8 cellular contexts compared by ENCODE assay signal in the genomic region with DNA sequence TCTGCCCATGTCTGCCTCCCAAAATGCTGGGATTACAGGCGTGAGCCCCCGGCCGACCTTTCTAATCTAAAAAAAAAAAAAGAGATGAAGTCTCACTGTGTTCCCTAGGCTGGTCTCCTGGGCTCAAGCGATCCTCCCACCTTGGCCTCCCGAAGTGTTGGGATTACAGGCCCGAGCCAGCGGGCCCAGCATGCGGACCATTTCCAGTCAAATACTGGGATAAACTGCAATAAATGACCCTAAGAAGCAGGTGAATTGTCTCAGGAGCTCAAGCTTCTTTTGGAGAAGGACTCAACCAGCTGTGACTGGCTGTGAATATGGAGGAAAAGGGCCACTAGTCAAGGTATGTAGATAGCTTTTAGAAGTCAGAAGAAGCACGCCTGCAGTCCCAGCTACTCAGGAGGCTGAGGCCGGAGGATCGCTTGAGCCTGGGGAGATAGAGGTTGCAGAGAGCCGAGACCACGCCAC. TPM values are rescaled to one million over a fixed set of nuclear protein-coding genes. Genes with fewer than 3 reads are reported as not detected.
A peak's percentile ranks its signal among the peaks of the same experiment; 100 is the strongest.
DNase-seq lines count a peak whose midpoint lies in the region; ATAC-seq lines count a peak whose summit lies in the region.

No MANE protein-coding gene starts in this region.

- no peak for DNase-seq in activated CD4-positive, alpha-beta T cell treated with anti-CD3 and anti-CD28 coated beads, Interleukin-2, amount 10 ng/mL, durations not matched to agents 7 days and 5 days
- no peak for DNase-seq in activated CD4-positive, alpha-beta T cell treated with anti-CD3 and anti-CD28 coated beads, Interleukin-2, amount 50 U/mL, for 1 hour
- no peak for DNase-seq in activated T-cell treated with anti-CD3 and anti-CD28 coated beads, Interleukin-2, amount 50 U/mL, for 72 hours
- no peak for DNase-seq in immature natural killer cell
- no peak for DNase-seq in T1000 (lab: John Stamatoyannopoulos, UW)
- no peak for DNase-seq in H4 (ENCODE audit: low spot score)
- DNase-seq in GOT3 (lab: John Stamatoyannopoulos, UW): no peak

- H3K36me3 Mint-ChIP-seq in activated CD4-positive, alpha-beta T cell treated with anti-CD3 and anti-CD28 coated beads, Interleukin-2, amount 10 ng/mL, durations not matched to agents 7 days and 5 days (ENCODE audit: low read depth): peaks cover 10% of the 10 kb centered on the region
- peaks cover 3 to 18% of the 10 kb centered on the region in 2 donors for H3K36me3 Mint-ChIP-seq in activated T-cell treated with anti-CD3 and anti-CD28 coated beads, Interleukin-2, amount 50 U/mL, for 72 hours (ENCODE audit: insufficient read depth in 2 of 2)
- peaks cover 0 to 3% (median 0%) of the 10 kb centered on the region in 3 donors for H3K36me3 Mint-ChIP-seq in immature natural killer cell

- peak overlapping the region; percentile 99 for H3K27ac Mint-ChIP-seq in activated CD4-positive, alpha-beta T cell treated with anti-CD3 and anti-CD28 coated beads, Interleukin-2, amount 10 ng/mL, durations not matched to agents 7 days and 5 days
- peak overlapping the region; percentile 79 for H3K27ac Mint-ChIP-seq in activated T-cell treated with anti-CD3 and anti-CD28 coated beads, Interleukin-2, amount 50 U/mL, for 72 hours
- H3K27ac Mint-ChIP-seq in immature natural killer cell: peak overlapping the region; percentile 96 to 100 (median 98)

- ATAC-seq in activated T-cell treated with anti-CD3 and anti-CD28 coated beads, Interleukin-2, amount 50 U/mL, for 72 hours (replicated peaks in 1 of 2): no peak

- peak overlapping the region; percentile 93 for H3K27ac ChIP-seq in temporal lobe (ENCODE audit: low read depth, low read length)

- no peaks in the 10 kb centered on the region for H3K27me3 Mint-ChIP-seq in activated CD4-positive, alpha-beta T cell treated with anti-CD3 and anti-CD28 coated beads, Interleukin-2, amount 10 ng/mL, durations not matched to agents 7 days and 5 days
- H3K27me3 Mint-ChIP-seq in activated T-cell treated with anti-CD3 and anti-CD28 coated beads, Interleukin-2, amount 50 U/mL, for 72 hours (ENCODE audit: low read depth): no peaks in the 10 kb centered on the region
- peaks cover 24 to 33% (median 29%) of the 10 kb centered on the region in 3 donors for H3K27me3 Mint-ChIP-seq in immature natural killer cell (ENCODE audit: low read depth in 3 of 3)

- POLR2A ChIA-PET in activated CD4-positive, alpha-beta T cell treated with anti-CD3 and anti-CD28 coated beads, Interleukin-2, amount 10 ng/mL, durations not matched to agents 7 days and 5 days (lab: Charles Lee): interaction anchor here (0.6 to 4.3 kb wide), 3 partner anchors 9 to 91 kb away, joined by 3 to 39 read pairs (median 4); no protein-coding TSS in a partner anchor

- no peaks in the 10 kb centered on the region for H3K9me3 Mint-ChIP-seq in activated CD4-positive, alpha-beta T cell treated with anti-CD3 and anti-CD28 coated beads, Interleukin-2, amount 10 ng/mL, durations not matched to agents 7 days and 5 days
- H3K9me3 Mint-ChIP-seq in activated T-cell treated with anti-CD3 and anti-CD28 coated beads, Interleukin-2, amount 50 U/mL, for 72 hours: no peaks in the 10 kb centered on the region
- no peaks in the 10 kb centered on the region for H3K9me3 Mint-ChIP-seq in immature natural killer cell

- H3K4me1 Mint-ChIP-seq in activated CD4-positive, alpha-beta T cell treated with anti-CD3 and anti-CD28 coated beads, Interleukin-2, amount 10 ng/mL, durations not matched to agents 7 days and 5 days: peaks cover 51% of the 10 kb centered on the region
- peaks cover 64% of the 10 kb centered on the region for H3K4me1 Mint-ChIP-seq in activated T-cell treated with anti-CD3 and anti-CD28 coated beads, Interleukin-2, amount 50 U/mL, for 72 hours (ENCODE audit: low read depth)
- H3K4me1 Mint-ChIP-seq in immature natural killer cell: peaks cover 38 to 39% of the 10 kb centered on the region in 2 donors

- CTCF ChIA-PET in activated CD4-positive, alpha-beta T cell treated with anti-CD3 and anti-CD28 coated beads, Interleukin-2, amount 10 ng/mL, durations not matched to agents 7 days and 5 days (lab: Charles Lee): interaction anchor here (0.6 to 5.7 kb wide), 30 partner anchors 8 to 437 kb away, joined by 3 to 75 read pairs (median 4); a partner anchor contains a TSS

- H3K4me3 Mint-ChIP-seq in activated CD4-positive, alpha-beta T cell treated with anti-CD3 and anti-CD28 coated beads, Interleukin-2, amount 10 ng/mL, durations not matched to agents 7 days and 5 days: peak overlapping the region; percentile 80
- peak overlapping the region; percentile 94 to 96 for H3K4me3 Mint-ChIP-seq in activated T-cell treated with anti-CD3 and anti-CD28 coated beads, Interleukin-2, amount 50 U/mL, for 72 hours
- H3K4me3 Mint-ChIP-seq in immature natural killer cell: peak overlapping the region; percentile 84 to 93 (median 90)

RNA-seq across cellular contexts. Expression of a gene that starts 0.6 kb away (rescaled TPM):
- total RNA-seq in activated CD4-positive, alpha-beta T cell treated with anti-CD3 and anti-CD28 coated beads, Interleukin-2, amount 10 ng/mL, durations not matched to agents 7 days and 5 days: 10 to 100 TPM; 48.7 to 51.6 TPM
- total RNA-seq in activated T-cell treated with anti-CD3 and anti-CD28 coated beads, Interleukin-2, amount 50 U/mL, for 72 hours: 100 to 1,000 TPM; 215 to 250 TPM
- polyA plus RNA-seq in immature natural killer cell: 10 to 100 TPM; 51.4 to 84.0 (median 59.1) TPM
- total RNA-seq in temporal lobe: 13.8 TPM
- total RNA-seq in H4 (2014; rRNA removed; shearing (Covaris generic)): 45.6 and 48.0 TPM in 2 replicates

RNA-seq across cellular contexts. Expression of a gene that starts 36.0 kb away (rescaled TPM):
- total RNA-seq in activated CD4-positive, alpha-beta T cell treated with anti-CD3 and anti-CD28 coated beads, Interleukin-2, amount 10 ng/mL, durations not matched to agents 7 days and 5 days: 10 to 100 TPM; 37.1 to 45.8 TPM
- 10 to 100 TPM; 33.7 to 37.9 TPM for total RNA-seq in activated T-cell treated with anti-CD3 and anti-CD28 coated beads, Interleukin-2, amount 50 U/mL, for 72 hours
- polyA plus RNA-seq in immature natural killer cell: 10 to 100 TPM; 15.8 to 34.2 (median 33.2) TPM
- total RNA-seq in temporal lobe: 45.0 TPM
- total RNA-seq in H4 (2014; rRNA removed; shearing (Covaris generic)): 9.4 and 17.3 TPM in 2 replicates
